1 cellular context compared by ENCODE assay signal in the genomic region with DNA sequence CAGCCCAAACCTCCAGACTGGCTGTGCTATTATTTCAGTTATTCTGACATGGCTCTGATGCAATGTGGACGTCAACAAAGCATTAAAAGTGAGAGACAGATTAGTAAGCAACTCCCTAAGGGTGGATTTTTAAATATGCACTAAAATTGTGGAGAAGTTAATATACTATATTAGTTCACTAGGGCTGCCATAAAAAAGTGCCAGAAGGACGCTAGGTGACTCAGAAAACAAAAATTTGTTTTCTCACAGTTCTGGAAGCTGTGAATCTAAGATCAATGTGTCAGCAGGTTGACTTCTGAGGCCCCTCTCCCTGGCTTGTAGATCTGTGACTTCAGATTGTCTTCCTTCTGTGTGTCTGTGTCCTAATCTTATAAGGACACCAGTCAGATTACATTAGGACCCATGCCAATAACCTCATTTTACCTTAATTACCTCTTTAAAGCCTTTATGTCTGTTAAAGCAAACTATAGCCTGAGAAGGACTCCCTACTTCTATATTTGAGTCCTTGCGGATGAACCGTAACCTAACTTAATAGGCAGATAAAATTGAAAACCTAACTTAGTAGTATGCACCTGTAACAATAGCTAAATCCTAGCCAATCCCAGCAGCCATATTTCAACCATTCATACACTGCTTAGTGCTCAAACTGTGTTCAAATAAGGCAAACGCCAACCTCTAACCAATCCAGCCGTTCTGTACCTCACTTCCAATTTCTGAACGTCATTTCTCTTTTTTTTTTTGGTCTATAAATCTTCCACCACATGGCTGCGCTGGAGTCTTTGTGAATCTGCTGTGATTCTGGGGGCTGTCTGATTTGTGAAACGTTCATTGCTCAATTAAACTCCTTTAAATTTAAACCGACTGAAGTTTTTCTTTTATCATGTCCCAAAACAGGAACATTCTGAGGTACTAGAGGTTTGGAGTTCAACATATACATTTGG.
TF ChIP-seq lines count a peak whose summit lies in the region.

No MANE protein-coding gene starts in this region.

TF ChIP-seq in GM12878, 131 proteins besides CTCF, POLR2A, EP300 and RAD21 (continued from another document):
- TF ChIP-seq STAT1 (conservative IDR thresholded peaks at IDR 0.05) (0 out of 2 replicates have a peak, but pooled peaks have one; percentile 23), ESRRA (IDR thresholded peaks at IDR 0.05; ENCODE audit: low read length) (no peak), YY1 (IDR thresholded peaks at IDR 0.05; ENCODE audit: low read depth, low read length) (0 out of 2 replicates have a peak, but pooled peaks have one; percentile 8), SRF (IDR thresholded peaks at IDR 0.05; ENCODE audit: low read depth in 2 of 2, low read length in 2 of 2) (peak in 1 of 2 experiments; percentile 75; a peak in 2 of 4 replicates), POLR2AphosphoS5 (IDR thresholded peaks at IDR 0.05; ENCODE audit: low read length) (peak; percentile 17; the same call in 1 of the 2 replicates), SMC3 (IDR thresholded peaks at IDR 0.05; ENCODE audit: borderline replicate concordance, low read length) (peak; percentile 39; the same call in 1 of the 2 replicates), MEF2B (IDR thresholded peaks at IDR 0.05; ENCODE audit: partially characterized antibody, poor library complexity, severe bottlenecking) (no peak), FOXM1 (IDR thresholded peaks at IDR 0.05; ENCODE audit: low read depth, low read length) (no peak), EED (IDR thresholded peaks at IDR 0.05; ENCODE audit: low read depth) (no peak), BCL11A (IDR thresholded peaks at IDR 0.05; ENCODE audit: low read depth, low read length) (no peak), WRNIP1 (IDR thresholded peaks at IDR 0.05; ENCODE audit: borderline replicate concordance, low read depth, low read length) (no peak), FOS (IDR thresholded peaks at IDR 0.05; ENCODE audit: borderline replicate concordance, extremely low read depth, insufficient read length) (no peak), HDAC2 (IDR thresholded peaks at IDR 0.05) (no peak), BRCA1 (IDR thresholded peaks at IDR 0.05; ENCODE audit: low read depth, low read length) (no peak), SIX5 (IDR thresholded peaks at IDR 0.05; ENCODE audit: low read depth, low read length, severe bottlenecking) (no peak), PML (IDR thresholded peaks at IDR 0.05; ENCODE audit: low read length) (no peak), ZNF622 (IDR thresholded peaks at IDR 0.05) (no peak), CHD2 (IDR thresholded peaks at IDR 0.05; ENCODE audit: borderline replicate concordance, low read depth, low read length) (no peak), MYB (IDR thresholded peaks at IDR 0.05; ENCODE audit: borderline replicate concordance, low read depth, low read length) (no peak), IKZF1 (conservative IDR thresholded peaks at IDR 0.05) (no peak), JUNB (IDR thresholded peaks at IDR 0.05) (no peak), CEBPB (IDR thresholded peaks at IDR 0.05; ENCODE audit: borderline replicate concordance in 1 of 2, low read depth in 2 of 2, low read length in 2 of 2) (no peak)
- TF ChIP-seq, protein P1, sequence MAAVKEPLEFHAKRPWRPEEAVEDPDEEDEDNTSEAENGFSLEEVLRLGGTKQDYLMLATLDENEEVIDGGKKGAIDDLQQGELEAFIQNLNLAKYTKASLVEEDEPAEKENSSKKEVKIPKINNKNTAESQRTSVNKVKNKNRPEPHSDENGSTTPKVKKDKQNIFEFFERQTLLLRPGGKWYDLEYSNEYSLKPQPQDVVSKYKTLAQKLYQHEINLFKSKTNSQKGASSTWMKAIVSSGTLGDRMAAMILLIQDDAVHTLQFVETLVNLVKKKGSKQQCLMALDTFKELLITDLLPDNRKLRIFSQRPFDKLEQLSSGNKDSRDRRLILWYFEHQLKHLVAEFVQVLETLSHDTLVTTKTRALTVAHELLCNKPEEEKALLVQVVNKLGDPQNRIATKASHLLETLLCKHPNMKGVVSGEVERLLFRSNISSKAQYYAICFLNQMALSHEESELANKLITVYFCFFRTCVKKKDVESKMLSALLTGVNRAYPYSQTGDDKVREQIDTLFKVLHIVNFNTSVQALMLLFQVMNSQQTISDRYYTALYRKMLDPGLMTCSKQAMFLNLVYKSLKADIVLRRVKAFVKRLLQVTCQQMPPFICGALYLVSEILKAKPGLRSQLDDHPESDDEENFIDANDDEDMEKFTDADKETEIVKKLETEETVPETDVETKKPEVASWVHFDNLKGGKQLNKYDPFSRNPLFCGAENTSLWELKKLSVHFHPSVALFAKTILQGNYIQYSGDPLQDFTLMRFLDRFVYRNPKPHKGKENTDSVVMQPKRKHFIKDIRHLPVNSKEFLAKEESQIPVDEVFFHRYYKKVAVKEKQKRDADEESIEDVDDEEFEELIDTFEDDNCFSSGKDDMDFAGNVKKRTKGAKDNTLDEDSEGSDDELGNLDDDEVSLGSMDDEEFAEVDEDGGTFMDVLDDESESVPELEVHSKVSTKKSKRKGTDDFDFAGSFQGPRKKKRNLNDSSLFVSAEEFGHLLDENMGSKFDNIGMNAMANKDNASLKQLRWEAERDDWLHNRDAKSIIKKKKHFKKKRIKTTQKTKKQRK (IDR thresholded peaks at IDR 0.05; ENCODE audit: low read depth, low read length): no peak
- TF ChIP-seq, protein P2, sequence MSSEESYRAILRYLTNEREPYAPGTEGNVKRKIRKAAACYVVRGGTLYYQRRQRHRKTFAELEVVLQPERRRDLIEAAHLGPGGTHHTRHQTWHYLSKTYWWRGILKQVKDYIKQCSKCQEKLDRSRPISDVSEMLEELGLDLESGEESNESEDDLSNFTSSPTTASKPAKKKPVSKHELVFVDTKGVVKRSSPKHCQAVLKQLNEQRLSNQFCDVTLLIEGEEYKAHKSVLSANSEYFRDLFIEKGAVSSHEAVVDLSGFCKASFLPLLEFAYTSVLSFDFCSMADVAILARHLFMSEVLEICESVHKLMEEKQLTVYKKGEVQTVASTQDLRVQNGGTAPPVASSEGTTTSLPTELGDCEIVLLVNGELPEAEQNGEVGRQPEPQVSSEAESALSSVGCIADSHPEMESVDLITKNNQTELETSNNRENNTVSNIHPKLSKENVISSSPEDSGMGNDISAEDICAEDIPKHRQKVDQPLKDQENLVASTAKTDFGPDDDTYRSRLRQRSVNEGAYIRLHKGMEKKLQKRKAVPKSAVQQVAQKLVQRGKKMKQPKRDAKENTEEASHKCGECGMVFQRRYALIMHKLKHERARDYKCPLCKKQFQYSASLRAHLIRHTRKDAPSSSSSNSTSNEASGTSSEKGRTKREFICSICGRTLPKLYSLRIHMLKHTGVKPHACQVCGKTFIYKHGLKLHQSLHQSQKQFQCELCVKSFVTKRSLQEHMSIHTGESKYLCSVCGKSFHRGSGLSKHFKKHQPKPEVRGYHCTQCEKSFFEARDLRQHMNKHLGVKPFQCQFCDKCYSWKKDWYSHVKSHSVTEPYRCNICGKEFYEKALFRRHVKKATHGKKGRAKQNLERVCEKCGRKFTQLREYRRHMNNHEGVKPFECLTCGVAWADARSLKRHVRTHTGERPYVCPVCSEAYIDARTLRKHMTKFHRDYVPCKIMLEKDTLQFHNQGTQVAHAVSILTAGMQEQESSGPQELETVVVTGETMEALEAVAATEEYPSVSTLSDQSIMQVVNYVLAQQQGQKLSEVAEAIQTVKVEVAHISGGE (CRISPR knock-in tag; IDR thresholded peaks at IDR 0.05): no peak
- TF ChIP-seq, protein P3, sequence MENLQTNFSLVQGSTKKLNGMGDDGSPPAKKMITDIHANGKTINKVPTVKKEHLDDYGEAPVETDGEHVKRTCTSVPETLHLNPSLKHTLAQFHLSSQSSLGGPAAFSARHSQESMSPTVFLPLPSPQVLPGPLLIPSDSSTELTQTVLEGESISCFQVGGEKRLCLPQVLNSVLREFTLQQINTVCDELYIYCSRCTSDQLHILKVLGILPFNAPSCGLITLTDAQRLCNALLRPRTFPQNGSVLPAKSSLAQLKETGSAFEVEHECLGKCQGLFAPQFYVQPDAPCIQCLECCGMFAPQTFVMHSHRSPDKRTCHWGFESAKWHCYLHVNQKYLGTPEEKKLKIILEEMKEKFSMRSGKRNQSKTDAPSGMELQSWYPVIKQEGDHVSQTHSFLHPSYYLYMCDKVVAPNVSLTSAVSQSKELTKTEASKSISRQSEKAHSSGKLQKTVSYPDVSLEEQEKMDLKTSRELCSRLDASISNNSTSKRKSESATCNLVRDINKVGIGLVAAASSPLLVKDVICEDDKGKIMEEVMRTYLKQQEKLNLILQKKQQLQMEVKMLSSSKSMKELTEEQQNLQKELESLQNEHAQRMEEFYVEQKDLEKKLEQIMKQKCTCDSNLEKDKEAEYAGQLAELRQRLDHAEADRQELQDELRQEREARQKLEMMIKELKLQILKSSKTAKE (IDR thresholded peaks at IDR 0.05; ENCODE audit: low read depth, poor library complexity, severe bottlenecking): no peak
- TF ChIP-seq, protein P4, sequence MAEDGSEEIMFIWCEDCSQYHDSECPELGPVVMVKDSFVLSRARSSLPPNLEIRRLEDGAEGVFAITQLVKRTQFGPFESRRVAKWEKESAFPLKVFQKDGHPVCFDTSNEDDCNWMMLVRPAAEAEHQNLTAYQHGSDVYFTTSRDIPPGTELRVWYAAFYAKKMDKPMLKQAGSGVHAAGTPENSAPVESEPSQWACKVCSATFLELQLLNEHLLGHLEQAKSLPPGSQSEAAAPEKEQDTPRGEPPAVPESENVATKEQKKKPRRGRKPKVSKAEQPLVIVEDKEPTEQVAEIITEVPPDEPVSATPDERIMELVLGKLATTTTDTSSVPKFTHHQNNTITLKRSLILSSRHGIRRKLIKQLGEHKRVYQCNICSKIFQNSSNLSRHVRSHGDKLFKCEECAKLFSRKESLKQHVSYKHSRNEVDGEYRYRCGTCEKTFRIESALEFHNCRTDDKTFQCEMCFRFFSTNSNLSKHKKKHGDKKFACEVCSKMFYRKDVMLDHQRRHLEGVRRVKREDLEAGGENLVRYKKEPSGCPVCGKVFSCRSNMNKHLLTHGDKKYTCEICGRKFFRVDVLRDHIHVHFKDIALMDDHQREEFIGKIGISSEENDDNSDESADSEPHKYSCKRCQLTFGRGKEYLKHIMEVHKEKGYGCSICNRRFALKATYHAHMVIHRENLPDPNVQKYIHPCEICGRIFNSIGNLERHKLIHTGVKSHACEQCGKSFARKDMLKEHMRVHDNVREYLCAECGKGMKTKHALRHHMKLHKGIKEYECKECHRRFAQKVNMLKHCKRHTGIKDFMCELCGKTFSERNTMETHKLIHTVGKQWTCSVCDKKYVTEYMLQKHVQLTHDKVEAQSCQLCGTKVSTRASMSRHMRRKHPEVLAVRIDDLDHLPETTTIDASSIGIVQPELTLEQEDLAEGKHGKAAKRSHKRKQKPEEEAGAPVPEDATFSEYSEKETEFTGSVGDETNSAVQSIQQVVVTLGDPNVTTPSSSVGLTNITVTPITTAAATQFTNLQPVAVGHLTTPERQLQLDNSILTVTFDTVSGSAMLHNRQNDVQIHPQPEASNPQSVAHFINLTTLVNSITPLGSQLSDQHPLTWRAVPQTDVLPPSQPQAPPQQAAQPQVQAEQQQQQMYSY (CRISPR knock-in tag; IDR thresholded peaks at IDR 0.05): 0 out of 2 replicates have a peak, but pooled peaks have one; percentile 16
- TF ChIP-seq, protein P5, sequence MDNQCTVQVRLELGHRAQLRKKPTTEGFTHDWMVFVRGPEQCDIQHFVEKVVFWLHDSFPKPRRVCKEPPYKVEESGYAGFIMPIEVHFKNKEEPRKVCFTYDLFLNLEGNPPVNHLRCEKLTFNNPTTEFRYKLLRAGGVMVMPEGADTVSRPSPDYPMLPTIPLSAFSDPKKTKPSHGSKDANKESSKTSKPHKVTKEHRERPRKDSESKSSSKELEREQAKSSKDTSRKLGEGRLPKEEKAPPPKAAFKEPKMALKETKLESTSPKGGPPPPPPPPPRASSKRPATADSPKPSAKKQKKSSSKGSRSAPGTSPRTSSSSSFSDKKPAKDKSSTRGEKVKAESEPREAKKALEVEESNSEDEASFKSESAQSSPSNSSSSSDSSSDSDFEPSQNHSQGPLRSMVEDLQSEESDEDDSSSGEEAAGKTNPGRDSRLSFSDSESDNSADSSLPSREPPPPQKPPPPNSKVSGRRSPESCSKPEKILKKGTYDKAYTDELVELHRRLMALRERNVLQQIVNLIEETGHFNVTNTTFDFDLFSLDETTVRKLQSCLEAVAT (IDR thresholded peaks at IDR 0.05): peak; percentile 93
- TF ChIP-seq, protein P6, sequence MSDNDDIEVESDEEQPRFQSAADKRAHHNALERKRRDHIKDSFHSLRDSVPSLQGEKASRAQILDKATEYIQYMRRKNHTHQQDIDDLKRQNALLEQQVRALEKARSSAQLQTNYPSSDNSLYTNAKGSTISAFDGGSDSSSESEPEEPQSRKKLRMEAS (IDR thresholded peaks at IDR 0.05; ENCODE audit: low read depth, low read length): no peak
